Comparison of ENCODE assay signal across 1 cellular context in genomic region chr19:17424743-17425365, GRCh38.
TF ChIP-seq lines count a peak whose summit lies in the region.

No MANE protein-coding gene starts in this region.

TF ChIP-seq in K562, 482 proteins besides CTCF, POLR2A, EP300 and RAD21 (continued from another document):
- TF ChIP-seq CUX1 (CRISPR knock-in tag; IDR thresholded peaks at IDR 0.05) (no peak), DPF2 (IDR thresholded peaks at IDR 0.05) (no peak), TEAD4 (IDR thresholded peaks at IDR 0.05; ENCODE audit: low read length) (peak; percentile 59), TEAD4 (CRISPR knock-in tag; IDR thresholded peaks at IDR 0.05; ENCODE audit: borderline replicate concordance) (no peak), CSDE1 (IDR thresholded peaks at IDR 0.05) (no peak), PHF8 (IDR thresholded peaks at IDR 0.05; ENCODE audit: borderline replicate concordance, low read length) (no peak), ZNF449 (CRISPR knock-in tag; IDR thresholded peaks at IDR 0.05) (no peak), MNT (conservative IDR thresholded peaks at IDR 0.05) (peak in 1 of 2 experiments; percentile 49; a peak in 2 of 4 replicates), JUND (IDR thresholded peaks at IDR 0.05; ENCODE audit: borderline replicate concordance, low read depth, low read length) (peak; percentile 32; the same call in 1 of the 2 replicates), JUND (tag; IDR thresholded peaks at IDR 0.05; ENCODE audit: borderline replicate concordance, low read depth, low read length) (no peak; the same call in 2 of the 3 replicates), ZBED1 (IDR thresholded peaks at IDR 0.05) (0 out of 2 replicates have a peak, but pooled peaks have one; percentile 23), ZBTB7A (IDR thresholded peaks at IDR 0.05; ENCODE audit: borderline replicate concordance, control insufficient read depth, low read depth, low read length) (peak; percentile 98), SNRNP70 (optimal IDR thresholded peaks at IDR 0.05; ENCODE audit: low read depth, low read length) (no peak), TFAP4 (CRISPR knock-in tag; IDR thresholded peaks at IDR 0.05; ENCODE audit: borderline replicate concordance) (peak; percentile 70; the same call in 1 of the 2 replicates), HDAC3 (IDR thresholded peaks at IDR 0.05; ENCODE audit: borderline replicate concordance, partially characterized antibody) (no peak), SREBF1 (IDR thresholded peaks at IDR 0.05; ENCODE audit: borderline replicate concordance, low read depth, low read length) (no peak), ZBTB11 (CRISPR knock-in tag; IDR thresholded peaks at IDR 0.05) (no peak), ZNF583 (CRISPR knock-in tag; IDR thresholded peaks at IDR 0.05) (no peak), AFF1 (IDR thresholded peaks at IDR 0.05; ENCODE audit: low read depth in 1 of 2, partially characterized antibody in 2 of 2) (no peak), ZNF232 (CRISPR knock-in tag; IDR thresholded peaks at IDR 0.05) (no peak)
TF ChIP-seq in K562: peak in this region for 49.
